6 cellular contexts compared by ENCODE assay signal in the genomic region with DNA sequence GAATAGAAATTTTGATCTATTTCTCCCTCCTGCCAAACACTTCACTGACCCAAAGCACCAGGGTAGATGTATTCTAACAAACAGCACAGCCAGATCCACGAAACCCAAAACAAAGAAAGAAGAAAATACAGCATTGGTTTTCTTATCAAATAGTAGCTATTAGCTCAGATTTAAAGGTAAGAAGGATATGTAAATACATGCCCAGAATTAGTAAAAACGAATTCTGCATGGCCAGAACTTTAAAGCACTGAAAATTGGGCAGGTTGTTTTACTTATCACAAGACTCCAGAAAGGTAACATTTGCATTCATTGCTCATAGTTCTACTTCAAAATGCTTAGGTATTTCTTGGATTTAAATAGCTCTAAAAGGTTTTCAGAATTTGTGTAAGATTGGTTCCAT.
"Had no signal": no experiment of that assay in that cellular context is flagged by ENCODE, and none has a peak within 500 bp of the region (broad histone marks: within the 10 kb centered on the region; RNA-seq: fewer than 3 reads in every experiment).

No MANE protein-coding gene starts in this region.

- H3K27ac Mint-ChIP-seq: HFFc6 had no signal

- DNase-seq: H9, HCEC 1CT, HFFc6 had no signal

- H3K27ac ChIP-seq: HL-60 had no signal

- ATAC-seq: HepG2 had no signal

- H3K27me3 Mint-ChIP-seq: IgD-negative memory B cell had no signal

- H3K9me3 Mint-ChIP-seq: H9, HFFc6, IgD-negative memory B cell had no signal

- H3K4me3 Mint-ChIP-seq: H9, HFFc6, IgD-negative memory B cell had no signal
